In genomic region chr19:40165362-40165937, GRCh38 we compare ENCODE assay signal across 8 cellular contexts. TPM values are rescaled to one million over a fixed set of nuclear protein-coding genes. Genes with fewer than 3 reads are reported as not detected.
DNase-seq lines count a peak whose midpoint lies in the region; ATAC-seq, FAIRE-seq and TF ChIP-seq lines count a peak whose summit lies in the region.

No MANE protein-coding gene starts in this region.

- H3F3A ChIP-seq in PC-9 (ENCODE audit: insufficient read depth, low read depth): peaks cover 12% of the 10 kb centered on the region; the same call in 1 of the 2 replicates

- POLR2A ChIA-PET in PC-9 (lab: Charles Lee; ENCODE audit: unreplicated experiment): interaction anchor here (0.6 kb wide), 1 partner anchor 1215 kb away, joined by 3 read pairs; no protein-coding TSS in a partner anchor

- TF ChIP-seq CTCF in PC-9 (conservative IDR thresholded peaks at IDR 0.05) (peak; percentile 61), heart right ventricle (IDR thresholded peaks at IDR 0.05) (peak; percentile 9 to 73 (median 58))

- H3K36me3 ChIP-seq in PC-9 (ENCODE audit: low read depth) (no peaks in the 10 kb centered on the region), heart right ventricle (no peaks in the 10 kb centered on the region)

- H3K79me2 ChIP-seq in PC-9 (ENCODE audit: low read depth): no peaks in the 10 kb centered on the region

- H3K4me3 ChIP-seq in PC-9 (no peak overlapping the region), heart right ventricle (no peak overlapping the region)

- 12 to 14% methylated on average over 10 of the region's 10 CpGs for WGBS in heart right ventricle, 2 donors

- peak; percentile 91 for FAIRE-seq in GM12892 (lab: Jason Lieb, UNC)

- H4K20me1 ChIP-seq in PC-9 (ENCODE audit: insufficient read depth): no peaks in the 10 kb centered on the region

- intact Hi-C loops in PC-9 (cut with micrococcal nuclease; ENCODE audit: unreplicated experiment): no loop called here
- intact Hi-C loops in heart right ventricle (cut with DNase I): no loop called here

- CTCF ChIA-PET in PC-9 (lab: Charles Lee): interaction anchor here (0.6 to 0.7 kb wide), 4 partner anchors 20 to 779 kb away, joined by 3 to 5 read pairs (median 4); no protein-coding TSS in a partner anchor

- ATAC-seq in heart right ventricle (peak in 7 of 8 donors; percentile 39 to 73 (median 67)), HG02763 (IDR thresholded peaks at IDR 0.05; ENCODE audit: unreplicated experiment) (no peak), HG03571 (IDR thresholded peaks at IDR 0.05; ENCODE audit: unreplicated experiment) (no peak)

- no TSS peak for BruUV-seq in PC-9 (replicated peaks; lab: Mats Ljungman, UMichigan)

- DNase-seq in ACHN (peak; percentile 24), GM12892 (ENCODE audit: insufficient read length) (peak; percentile 46), PC-9 (peak in 1 of 2 experiments; percentile 40), heart right ventricle (peak; percentile 26 to 46)
- DNase-seq in activated effector memory CD4-positive, alpha-beta T cell treated with Interleukin-2 at 50 U/mL for 16 hours: peak; percentile 21
- peak; percentile 57 for DNase-seq in stimulated activated CD4-positive, alpha-beta T cell treated with anti-CD3 and anti-CD28 coated beads, Interleukin-12 subunit alpha, Interleukin-12 subunit beta, amount 100 ng/mL, for 4 hours

- no peak overlapping the region for H3K4me2 ChIP-seq in PC-9

- H2AFZ ChIP-seq in PC-9: no peak overlapping the region

- in situ Hi-C loops in ACHN (cut with HindIII; ENCODE audit: low pct_ligation_motif_present, low pct_unique_long_range_greater_than_20kb, low sequenced_read_pairs): no loop called here

- no peak for TF ChIP-seq POLR2A in GM12892 (IDR thresholded peaks at IDR 0.05; ENCODE audit: low read depth, low read length)

- H3K27ac ChIP-seq in PC-9 (no peak overlapping the region), heart right ventricle (no peak overlapping the region)

- no peaks in the 10 kb centered on the region for H3K9me3 ChIP-seq in PC-9 (ENCODE audit: insufficient read depth, low read depth)
- no peaks in the 10 kb centered on the region for H3K9me3 ChIP-seq in heart right ventricle

- no peaks in the 10 kb centered on the region for H3K27me3 ChIP-seq in PC-9 (ENCODE audit: insufficient read depth, low read depth)
- H3K27me3 ChIP-seq in heart right ventricle: peaks cover 0 to 27% (median 4%) of the 10 kb centered on the region in 7 donors

- H3K9me2 ChIP-seq in PC-9 (ENCODE audit: insufficient read depth): no peaks in the 10 kb centered on the region

- no peaks in the 10 kb centered on the region for H3K4me1 ChIP-seq in PC-9 (replicated peaks; ENCODE audit: insufficient read depth)
- peaks cover 0 to 4% (median 0%) of the 10 kb centered on the region in 9 donors for H3K4me1 ChIP-seq in heart right ventricle

RNA-seq across cellular contexts. Expression of gene MAP3K10, which starts 25.8 kb away (rescaled TPM):
- polyA plus RNA-seq in GM12892 (2012; ENCODE audit: missing spikeins): 6.8 TPM
- total RNA-seq in PC-9 (2021): 26.9 and 29.5 TPM in 2 replicates
- 10 to 100 TPM; 10.8 to 29.1 (median 15.8) TPM for total RNA-seq in heart right ventricle
- 10 to 100 TPM; 12.1 to 31.2 TPM for polyA plus RNA-seq in heart right ventricle

RNA-seq across cellular contexts. Expression of gene TTC9B, which starts 52.7 kb away (rescaled TPM):
- 0.17 TPM for polyA plus RNA-seq in GM12892 (2012; ENCODE audit: missing spikeins)
- 0.50 and 0.59 TPM in 2 replicates for total RNA-seq in PC-9 (2021)
- not detected for total RNA-seq in heart right ventricle
- polyA plus RNA-seq in heart right ventricle: not detected

Comparison
In these comparisons a context has a peak if more than half of its experiments do, and no peak if none do; other contexts are left out.
1. ATAC-seq: peak in heart right ventricle (7 of 8); none in HG02763 (single experiment) and HG03571 (single experiment).